Comparison of ENCODE assay signal across 1 cellular context in the genomic region with DNA sequence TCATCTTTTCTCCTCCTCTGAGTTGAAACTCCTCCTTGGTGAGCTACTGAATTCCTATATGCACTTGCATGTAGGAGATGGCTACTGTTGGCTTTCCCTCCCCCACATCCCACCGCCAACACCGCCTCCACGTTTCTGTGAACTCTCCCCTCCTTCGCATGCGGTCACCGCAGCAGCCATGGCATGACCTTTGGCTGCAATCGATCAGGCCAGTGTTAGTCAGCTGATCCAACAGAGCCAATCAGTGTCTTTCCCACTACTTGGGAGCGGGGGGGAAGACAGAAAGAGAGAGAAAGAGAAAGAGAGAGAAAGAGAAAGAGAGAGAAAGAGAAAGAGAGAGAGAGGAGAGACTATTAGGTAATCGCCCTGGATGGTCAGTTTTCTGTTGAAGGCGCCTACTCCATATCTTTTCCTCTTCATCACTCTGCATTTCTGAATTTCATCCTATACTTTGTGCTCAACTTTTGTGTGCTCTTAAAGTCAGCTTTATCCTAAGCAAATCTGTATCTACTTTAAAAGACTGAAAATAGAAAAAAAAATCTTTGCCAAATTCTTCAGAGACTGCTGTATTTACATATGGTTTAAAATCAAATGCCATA.
TF ChIP-seq lines count a peak whose summit lies in the region.

No MANE protein-coding gene starts in this region.

TF ChIP-seq in HepG2, 621 proteins besides CTCF, POLR2A, EP300 and RAD21 (continued from another document and continues in another):
- TF ChIP-seq ZNF839 (CRISPR knock-in tag; IDR thresholded peaks at IDR 0.05; ENCODE audit: borderline replicate concordance) (no peak), MAZ (IDR thresholded peaks at IDR 0.05; ENCODE audit: borderline replicate concordance, low read depth, low read length) (no peak), MAZ (CRISPR knock-in tag; IDR thresholded peaks at IDR 0.05; ENCODE audit: low read depth) (peak; percentile 73), U2AF1 (optimal IDR thresholded peaks at IDR 0.05; ENCODE audit: low read depth, low read length) (no peak), ELF1 (CRISPR knock-in tag; IDR thresholded peaks at IDR 0.05) (no peak), ZNF660 (CRISPR knock-in tag; IDR thresholded peaks at IDR 0.05; ENCODE audit: borderline replicate concordance, low read depth) (no peak), TRIM24 (CRISPR knock-in tag; IDR thresholded peaks at IDR 0.05) (no peak; the same call in 1 of the 2 replicates), MXD1 (CRISPR knock-in tag; IDR thresholded peaks at IDR 0.05) (peak; percentile 83), ZNF615 (CRISPR knock-in tag; IDR thresholded peaks at IDR 0.05; ENCODE audit: borderline replicate concordance) (0 out of 2 replicates have a peak, but pooled peaks have one; percentile 28), PHF8 (CRISPR knock-in tag; IDR thresholded peaks at IDR 0.05) (0 out of 2 replicates have a peak, but pooled peaks have one; percentile 29), TFDP2 (CRISPR knock-in tag; IDR thresholded peaks at IDR 0.05) (peak; percentile 97), RBFOX2 (IDR thresholded peaks at IDR 0.05; ENCODE audit: low read depth, low read length) (no peak), ZNF121 (CRISPR knock-in tag; IDR thresholded peaks at IDR 0.05) (no peak), NPAS2 (CRISPR knock-in tag; IDR thresholded peaks at IDR 0.05; ENCODE audit: borderline replicate concordance) (no peak), GZF1 (CRISPR knock-in tag; IDR thresholded peaks at IDR 0.05) (peak; percentile 70; the same call in 1 of the 2 replicates), MEIS1 (CRISPR knock-in tag; IDR thresholded peaks at IDR 0.05; ENCODE audit: borderline replicate concordance) (peak; percentile 73; the same call in 1 of the 2 replicates), TCF7L2 (IDR thresholded peaks at IDR 0.05; ENCODE audit: low read depth, low read length) (no peak), SIX1 (CRISPR knock-in tag; IDR thresholded peaks at IDR 0.05; ENCODE audit: borderline replicate concordance) (0 out of 2 replicates have a peak, but pooled peaks have one; percentile 23), HCFC1 (IDR thresholded peaks at IDR 0.05; ENCODE audit: low read depth, low read length) (no peak), NFE2L2 (IDR thresholded peaks at IDR 0.05; ENCODE audit: low read length) (no peak), MIER2 (CRISPR knock-in tag; IDR thresholded peaks at IDR 0.05) (peak; percentile 76; the same call in 1 of the 2 replicates), ZNF552 (CRISPR knock-in tag; IDR thresholded peaks at IDR 0.05; ENCODE audit: borderline replicate concordance) (peak; percentile 91), SMARCC2 (IDR thresholded peaks at IDR 0.05) (no peak), ZNF710 (CRISPR knock-in tag; IDR thresholded peaks at IDR 0.05; ENCODE audit: borderline replicate concordance) (peak; percentile 100), MAFK (conservative IDR thresholded peaks at IDR 0.05 in 1 of 2, IDR thresholded peaks at IDR 0.05 in 1 of 2; ENCODE audit: low read length in 2 of 2) (no peak), PRPF4 (IDR thresholded peaks at IDR 0.05; ENCODE audit: low read depth, low read length, poor library complexity, severe bottlenecking) (no peak), ZNF777 (CRISPR knock-in tag; IDR thresholded peaks at IDR 0.05) (0 out of 2 replicates have a peak, but pooled peaks have one; percentile 53), ARHGAP35 (CRISPR knock-in tag; IDR thresholded peaks at IDR 0.05; ENCODE audit: borderline replicate concordance) (0 out of 2 replicates have a peak, but pooled peaks have one; percentile 59), NFIC (IDR thresholded peaks at IDR 0.05; ENCODE audit: low read length) (no peak), ZNF318 (CRISPR knock-in tag; IDR thresholded peaks at IDR 0.05) (peak; percentile 95), GABPB1 (CRISPR knock-in tag; IDR thresholded peaks at IDR 0.05) (peak; percentile 56), REPIN1 (CRISPR knock-in tag; IDR thresholded peaks at IDR 0.05; ENCODE audit: borderline replicate concordance, low read depth) (peak; percentile 97), FOXA3 (CRISPR knock-in tag; IDR thresholded peaks at IDR 0.05) (peak; percentile 74)
- TF ChIP-seq, protein P1, sequence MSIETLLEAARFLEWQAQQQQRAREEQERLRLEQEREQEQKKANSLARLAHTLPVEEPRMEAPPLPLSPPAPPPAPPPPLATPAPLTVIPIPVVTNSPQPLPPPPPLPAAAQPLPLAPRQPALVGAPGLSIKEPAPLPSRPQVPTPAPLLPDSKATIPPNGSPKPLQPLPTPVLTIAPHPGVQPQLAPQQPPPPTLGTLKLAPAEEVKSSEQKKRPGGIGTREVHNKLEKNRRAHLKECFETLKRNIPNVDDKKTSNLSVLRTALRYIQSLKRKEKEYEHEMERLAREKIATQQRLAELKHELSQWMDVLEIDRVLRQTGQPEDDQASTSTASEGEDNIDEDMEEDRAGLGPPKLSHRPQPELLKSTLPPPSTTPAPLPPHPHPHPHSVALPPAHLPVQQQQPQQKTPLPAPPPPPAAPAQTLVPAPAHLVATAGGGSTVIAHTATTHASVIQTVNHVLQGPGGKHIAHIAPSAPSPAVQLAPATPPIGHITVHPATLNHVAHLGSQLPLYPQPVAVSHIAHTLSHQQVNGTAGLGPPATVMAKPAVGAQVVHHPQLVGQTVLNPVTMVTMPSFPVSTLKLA (IDR thresholded peaks at IDR 0.05) = peak; percentile 35; the same call in 1 of the 2 replicates
- TF ChIP-seq, protein P2, sequence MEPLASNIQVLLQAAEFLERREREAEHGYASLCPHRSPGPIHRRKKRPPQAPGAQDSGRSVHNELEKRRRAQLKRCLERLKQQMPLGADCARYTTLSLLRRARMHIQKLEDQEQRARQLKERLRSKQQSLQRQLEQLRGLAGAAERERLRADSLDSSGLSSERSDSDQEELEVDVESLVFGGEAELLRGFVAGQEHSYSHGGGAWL (CRISPR knock-in tag; IDR thresholded peaks at IDR 0.05) = peak; percentile 91; the same call in 1 of the 2 replicates
- TF ChIP-seq, protein P3, sequence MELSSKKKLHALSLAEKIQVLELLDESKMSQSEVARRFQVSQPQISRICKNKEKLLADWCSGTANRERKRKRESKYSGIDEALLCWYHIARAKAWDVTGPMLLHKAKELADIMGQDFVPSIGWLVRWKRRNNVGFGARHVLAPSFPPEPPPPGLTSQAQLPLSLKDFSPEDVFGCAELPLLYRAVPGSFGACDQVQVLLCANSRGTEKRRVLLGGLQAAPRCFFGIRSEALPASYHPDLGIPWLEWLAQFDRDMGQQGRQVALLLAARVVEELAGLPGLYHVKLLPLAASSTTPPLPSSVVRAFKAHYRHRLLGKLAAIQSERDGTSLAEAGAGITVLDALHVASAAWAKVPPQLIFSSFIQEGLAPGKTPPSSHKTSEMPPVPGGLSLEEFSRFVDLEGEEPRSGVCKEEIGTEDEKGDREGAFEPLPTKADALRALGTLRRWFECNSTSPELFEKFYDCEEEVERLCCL (CRISPR knock-in tag; IDR thresholded peaks at IDR 0.05; ENCODE audit: borderline replicate concordance) = peak; percentile 60; the same call in 1 of the 2 replicates
- TF ChIP-seq, protein P4, sequence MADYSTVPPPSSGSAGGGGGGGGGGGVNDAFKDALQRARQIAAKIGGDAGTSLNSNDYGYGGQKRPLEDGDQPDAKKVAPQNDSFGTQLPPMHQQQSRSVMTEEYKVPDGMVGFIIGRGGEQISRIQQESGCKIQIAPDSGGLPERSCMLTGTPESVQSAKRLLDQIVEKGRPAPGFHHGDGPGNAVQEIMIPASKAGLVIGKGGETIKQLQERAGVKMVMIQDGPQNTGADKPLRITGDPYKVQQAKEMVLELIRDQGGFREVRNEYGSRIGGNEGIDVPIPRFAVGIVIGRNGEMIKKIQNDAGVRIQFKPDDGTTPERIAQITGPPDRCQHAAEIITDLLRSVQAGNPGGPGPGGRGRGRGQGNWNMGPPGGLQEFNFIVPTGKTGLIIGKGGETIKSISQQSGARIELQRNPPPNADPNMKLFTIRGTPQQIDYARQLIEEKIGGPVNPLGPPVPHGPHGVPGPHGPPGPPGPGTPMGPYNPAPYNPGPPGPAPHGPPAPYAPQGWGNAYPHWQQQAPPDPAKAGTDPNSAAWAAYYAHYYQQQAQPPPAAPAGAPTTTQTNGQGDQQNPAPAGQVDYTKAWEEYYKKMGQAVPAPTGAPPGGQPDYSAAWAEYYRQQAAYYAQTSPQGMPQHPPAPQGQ (CRISPR knock-in tag; IDR thresholded peaks at IDR 0.05; ENCODE audit: borderline replicate concordance) = no peak
- TF ChIP-seq, protein P5, sequence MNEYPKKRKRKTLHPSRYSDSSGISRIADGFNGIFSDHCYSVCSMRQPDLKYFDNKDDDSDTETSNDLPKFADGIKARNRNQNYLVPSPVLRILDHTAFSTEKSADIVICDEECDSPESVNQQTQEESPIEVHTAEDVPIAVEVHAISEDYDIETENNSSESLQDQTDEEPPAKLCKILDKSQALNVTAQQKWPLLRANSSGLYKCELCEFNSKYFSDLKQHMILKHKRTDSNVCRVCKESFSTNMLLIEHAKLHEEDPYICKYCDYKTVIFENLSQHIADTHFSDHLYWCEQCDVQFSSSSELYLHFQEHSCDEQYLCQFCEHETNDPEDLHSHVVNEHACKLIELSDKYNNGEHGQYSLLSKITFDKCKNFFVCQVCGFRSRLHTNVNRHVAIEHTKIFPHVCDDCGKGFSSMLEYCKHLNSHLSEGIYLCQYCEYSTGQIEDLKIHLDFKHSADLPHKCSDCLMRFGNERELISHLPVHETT (CRISPR knock-in tag; conservative IDR thresholded peaks at IDR 0.05) = peak; percentile 82
